ENCODE assay signal across 9 cellular contexts in the genomic region with DNA sequence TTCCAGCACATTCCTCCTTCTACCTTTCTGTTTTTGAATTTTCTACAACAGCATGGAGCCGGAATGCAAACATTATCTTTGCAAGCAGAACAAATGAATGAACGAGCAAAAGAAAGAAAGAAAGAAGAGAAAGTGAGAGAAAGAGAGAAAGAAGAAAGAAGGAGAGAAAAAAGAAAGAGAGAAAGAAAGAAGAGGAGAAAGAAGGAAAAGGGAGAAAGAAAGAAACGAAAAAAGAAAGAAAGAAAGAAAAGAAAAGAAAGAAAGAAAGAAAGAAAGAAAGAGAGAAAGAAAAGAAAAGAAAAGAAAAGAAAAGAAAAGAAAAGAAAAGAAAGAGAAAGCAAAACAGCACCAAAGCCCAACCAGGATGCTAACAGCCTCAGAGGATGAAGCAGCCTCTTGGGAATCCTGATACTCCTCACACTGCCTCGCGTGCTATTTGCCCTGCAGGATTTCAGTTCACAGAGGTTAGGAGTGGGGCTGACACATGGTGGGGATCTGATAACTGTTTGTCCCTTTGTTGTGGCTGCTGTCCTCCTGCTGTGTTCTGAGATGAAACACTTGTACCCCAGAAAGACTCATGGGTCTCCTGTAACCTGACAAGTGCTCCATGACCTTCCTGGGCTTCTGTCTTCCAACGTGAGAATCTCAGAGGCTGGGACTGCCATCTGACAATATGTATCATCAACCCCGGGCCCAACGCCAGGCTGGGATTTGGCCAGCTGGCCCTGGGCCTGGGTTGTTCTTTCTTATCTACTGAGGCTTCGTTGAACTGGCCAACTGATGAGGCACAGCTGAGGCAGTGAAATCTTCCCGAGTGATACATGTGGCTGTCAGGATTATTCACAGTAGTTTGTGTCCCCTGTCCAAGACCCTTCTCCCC.
DNase-seq lines count a peak whose midpoint lies in the region; ATAC-seq and TF ChIP-seq lines count a peak whose summit lies in the region.
"Had no signal": no experiment of that assay in that cellular context is flagged by ENCODE, and none has a peak within 500 bp of the region (broad histone marks: within the 10 kb centered on the region; RNA-seq: fewer than 3 reads in every experiment).

No MANE protein-coding gene starts in this region.

- no peak for TF ChIP-seq CTCF in choroid plexus epithelial cell (conservative IDR thresholded peaks at IDR 0.05; ENCODE audit: low read depth, low read length)

- no peak overlapping the region for H3K4me3 ChIP-seq in choroid plexus epithelial cell (ENCODE audit: low read depth, low read length)

- DNase-seq in COLO668 (lab: John Stamatoyannopoulos, UW; ENCODE audit: unreplicated experiment), result peak; percentile 12
- DNase-seq in NCI-H1694 treated with DMSO at 0.1 percent for 48 hours (lab: John Stamatoyannopoulos, UW), result peak; percentile 47
- peak; percentile 60 for DNase-seq in choroid plexus epithelial cell (ENCODE audit: low read depth)
- peak; percentile 83 for DNase-seq in mucosa of gallbladder (ENCODE audit: low spot score)
- no peak for DNase-seq in activated gamma-delta T cell (lab: John Stamatoyannopoulos, UW)
- no peak for DNase-seq in stimulated activated CD4-positive, alpha-beta T cell treated with anti-CD3 and anti-CD28 coated beads, Interleukin-4, amount 100 ng/mL, for 24 hours
- DNase-seq: activated T-cell treated with anti-CD3 and anti-CD28 coated beads, Interleukin-2, amount 50 U/mL, for 4 hours had no signal

- ATAC-seq in HG03520 (IDR thresholded peaks at IDR 0.05; ENCODE audit: unreplicated experiment) (no peak), HG03095 (IDR thresholded peaks at IDR 0.05; ENCODE audit: unreplicated experiment) (no peak)
- ATAC-seq: activated T-cell treated with anti-CD3 and anti-CD28 coated beads, Interleukin-2, amount 50 U/mL, for 4 hours had no signal

Comparison
In these comparisons a context has a peak if more than half of its experiments do, and no peak if none do; other contexts are left out.
1. DNase-seq: peak in COLO668 (single experiment), NCI-H1694 treated with DMSO at 0.1 percent for 48 hours (single experiment), choroid plexus epithelial cell (single experiment) and mucosa of gallbladder (single experiment); none in activated gamma-delta T cell (single experiment) and stimulated activated CD4-positive, alpha-beta T cell treated with anti-CD3 and anti-CD28 coated beads, Interleukin-4, amount 100 ng/mL, for 24 hours (single experiment).